In the genomic region with DNA sequence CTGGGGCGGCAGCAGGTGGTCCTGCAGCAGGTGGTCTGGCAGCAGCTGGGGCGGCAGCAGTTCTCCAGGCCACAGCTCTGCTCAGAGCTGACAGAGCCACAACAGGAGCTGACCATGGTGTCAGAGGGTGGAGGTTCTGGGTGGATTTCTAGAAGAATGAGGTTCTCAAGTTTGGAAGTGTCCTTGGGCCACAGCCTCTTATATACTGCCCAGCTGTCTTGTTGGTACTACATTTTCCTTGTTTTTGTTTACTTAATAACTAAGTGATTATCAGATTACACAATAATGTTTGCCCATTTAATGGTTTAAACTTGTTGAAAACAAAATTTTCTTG, we compare ENCODE assay signal across 1 cellular context.
TF ChIP-seq lines count a peak whose summit lies in the region.

Gene KRTAP4-5, minus strand, starts transcription at position 174 of the 334 bp plus-strand sequence. Its CDS starts 58 bp downstream, at position 116.

TF ChIP-seq in HCT116, 20 proteins besides CTCF, POLR2A, EP300 and RAD21 (continued from another document):
- TF ChIP-seq REST (IDR thresholded peaks at IDR 0.05; ENCODE audit: low read depth): peak; percentile 9; the same call in 1 of the 2 replicates
